ENCODE assay signal across 3 cellular contexts in genomic region chr7:148950806-148951205, GRCh38.
"Had no signal": no experiment of that assay in that cellular context is flagged by ENCODE, and none has a peak within 500 bp of the region (broad histone marks: within the 10 kb centered on the region; RNA-seq: fewer than 3 reads in every experiment).

No MANE protein-coding gene starts in this region.

- H3K4me3 ChIP-seq: GM12878 had no signal

- DNase-seq: GDM1, GF-D8 had no signal

- ATAC-seq: GM12878 had no signal
